In the genomic region with DNA sequence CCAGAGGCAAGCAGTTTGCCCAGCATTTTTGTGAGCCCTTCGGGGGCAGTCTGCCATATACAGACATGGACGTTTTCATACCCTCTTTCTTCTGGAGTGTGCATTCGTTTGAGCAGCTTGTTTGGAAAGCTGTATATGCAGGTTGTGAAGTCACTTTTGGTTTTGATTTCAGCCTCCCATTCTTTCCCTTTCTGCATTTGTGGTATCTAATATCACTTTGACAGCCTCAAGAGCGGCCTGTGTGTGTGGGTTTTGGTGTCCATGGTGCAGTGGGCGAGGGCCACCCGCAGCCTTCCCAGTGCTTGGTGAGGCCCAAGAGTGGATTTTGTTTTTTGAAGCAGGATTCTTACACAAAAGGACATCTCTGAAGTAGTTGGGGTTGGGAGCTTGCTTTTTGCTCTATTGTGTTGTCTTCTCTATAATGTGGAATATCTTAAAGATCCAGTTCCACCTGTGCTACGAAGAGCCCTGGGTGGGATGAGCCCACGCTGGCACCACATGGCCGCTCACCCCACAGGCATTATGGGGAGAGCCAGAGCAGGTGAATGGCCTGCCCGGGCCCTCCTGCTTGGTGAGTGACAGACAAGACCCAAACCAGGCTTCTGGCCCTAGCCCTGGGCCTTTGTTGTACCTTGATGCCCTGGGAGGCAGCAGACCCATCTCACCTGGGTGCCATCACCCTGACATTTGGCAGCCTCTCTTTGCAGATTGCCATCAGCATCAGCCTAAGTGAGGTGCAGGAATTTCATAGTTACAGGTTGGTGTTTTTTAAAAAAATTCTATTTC, we compare ENCODE assay signal across 13 cellular contexts. TPM values are rescaled to one million over a fixed set of nuclear protein-coding genes. Genes with fewer than 3 reads are reported as not detected.
DNase-seq lines count a peak whose midpoint lies in the region; ATAC-seq lines count a peak whose summit lies in the region.
"Had no signal": no experiment of that assay in that cellular context is flagged by ENCODE, and none has a peak within 500 bp of the region (broad histone marks: within the 10 kb centered on the region; RNA-seq: fewer than 3 reads in every experiment).

No MANE protein-coding gene starts in this region.

- H3K27ac ChIP-seq in BLaER1 treated with 17β-estradiol and CSF1 and Interleukin-3, amounts not matched to agents 10 nM and 100 nM, result no peak overlapping the region
- H3K27ac ChIP-seq in Karpas-422 (ENCODE audit: low read length), result no peak overlapping the region
- H3K27ac ChIP-seq: C4-2B, tibial nerve had no signal

- H3K9me2 ChIP-seq in Karpas-422 (replicated peaks; ENCODE audit: insufficient read depth, low read length), result no peaks in the 10 kb centered on the region

- H3K4me2 ChIP-seq in BLaER1 treated with 17β-estradiol and CSF1 and Interleukin-3, amounts not matched to agents 10 nM and 100 nM, result peak overlapping the region; percentile 15 to 60 (median 41); a peak in 19 of 22 replicates
- peak overlapping the region; percentile 76 for H3K4me2 ChIP-seq in Karpas-422 (ENCODE audit: low read depth, low read length, poor library complexity, severe bottlenecking)

- H4K20me1 ChIP-seq in BLaER1 treated with 17β-estradiol and CSF1 and Interleukin-3, amounts not matched to agents 10 nM and 100 nM, result peaks cover 41 to 95% (median 74%) of the 10 kb centered on the region in 11 experiments; a peak in 21 of 22 replicates
- H4K20me1 ChIP-seq in Karpas-422 (ENCODE audit: insufficient read depth, low read depth, low read length), result peaks cover 22% of the 10 kb centered on the region

- H3K27me3 ChIP-seq in BLaER1 treated with 17β-estradiol and CSF1 and Interleukin-3, amounts not matched to agents 10 nM and 100 nM, result no peaks in the 10 kb centered on the region
- H3K27me3 ChIP-seq in Karpas-422 (ENCODE audit: low read length), result no peaks in the 10 kb centered on the region
- H3K27me3 ChIP-seq: tibial nerve had no signal

- H3K9ac ChIP-seq in BLaER1 treated with 17β-estradiol and CSF1 and Interleukin-3, amounts not matched to agents 10 nM and 100 nM, result no peak overlapping the region
- H3K9ac ChIP-seq in Karpas-422 (ENCODE audit: low read length), result no peak overlapping the region

- no peak overlapping the region for H3K4me3 ChIP-seq in BLaER1 treated with 17β-estradiol and CSF1 and Interleukin-3, amounts not matched to agents 10 nM and 100 nM
- peak overlapping the region; percentile 50 for H3K4me3 ChIP-seq in Karpas-422 (ENCODE audit: low read length)
- H3K4me3 ChIP-seq: tibial nerve had no signal

- no peak overlapping the region for H2AFZ ChIP-seq in Karpas-422 (ENCODE audit: low read length)

- DNase-seq in Karpas-422, result no peak
- peak; percentile 21 for DNase-seq in central memory CD4-positive, alpha-beta T cell
- DNase-seq in NCI-H1930 (lab: John Stamatoyannopoulos, UW), result no peak
- DNase-seq: nucleus accumbens; stimulated activated CD4-positive, alpha-beta T cell treated with anti-CD3 and anti-CD28 coated beads, Interleukin-4, amount 100 ng/mL, for 1 hour; T-helper 9 cell had no signal

- ATAC-seq in GM18519 (IDR thresholded peaks at IDR 0.05; ENCODE audit: low FRiP score, unreplicated experiment) (peak; percentile 32), GM21423 (IDR thresholded peaks at IDR 0.05; ENCODE audit: unreplicated experiment) (no peak), HG02763 (IDR thresholded peaks at IDR 0.05; ENCODE audit: unreplicated experiment) (no peak), HG03342 (IDR thresholded peaks at IDR 0.05; ENCODE audit: unreplicated experiment) (no peak)

- peaks cover 0 to 9% (median 0%) of the 10 kb centered on the region in 11 experiments; a peak in 3 of 22 replicates for H3K9me3 ChIP-seq in BLaER1 treated with 17β-estradiol and CSF1 and Interleukin-3, amounts not matched to agents 10 nM and 100 nM (replicated peaks in 1 of 11)
- H3K9me3 ChIP-seq in Karpas-422 (ENCODE audit: low read length), result no peaks in the 10 kb centered on the region
- H3K9me3 ChIP-seq: tibial nerve had no signal

- H3K4me1 ChIP-seq in BLaER1 treated with 17β-estradiol and CSF1 and Interleukin-3, amounts not matched to agents 10 nM and 100 nM, result peaks cover 66 to 94% (median 78%) of the 10 kb centered on the region in 10 experiments
- peaks cover 73% of the 10 kb centered on the region for H3K4me1 ChIP-seq in Karpas-422 (ENCODE audit: low read length)

- no peaks in the 10 kb centered on the region for H3K79me2 ChIP-seq in Karpas-422 (ENCODE audit: low read length)

- H3K36me3 ChIP-seq in BLaER1 treated with 17β-estradiol and CSF1 and Interleukin-3, amounts not matched to agents 10 nM and 100 nM, result peaks cover 0 to 17% (median 0%) of the 10 kb centered on the region in 11 experiments; a peak in 3 of 22 replicates
- no peaks in the 10 kb centered on the region for H3K36me3 ChIP-seq in Karpas-422 (ENCODE audit: insufficient read depth, low read length)
- H3K36me3 ChIP-seq: tibial nerve had no signal

RNA-seq across cellular contexts. Expression of a gene that starts 29.5 kb away (rescaled TPM):
- total RNA-seq in Karpas-422 (2014; rRNA removed; shearing (Covaris generic); ENCODE audit: low replicate concordance), result 5.3 and 7.9 TPM in 2 replicates
